Comparison of ENCODE assay signal across 33 cellular contexts in the genomic region with DNA sequence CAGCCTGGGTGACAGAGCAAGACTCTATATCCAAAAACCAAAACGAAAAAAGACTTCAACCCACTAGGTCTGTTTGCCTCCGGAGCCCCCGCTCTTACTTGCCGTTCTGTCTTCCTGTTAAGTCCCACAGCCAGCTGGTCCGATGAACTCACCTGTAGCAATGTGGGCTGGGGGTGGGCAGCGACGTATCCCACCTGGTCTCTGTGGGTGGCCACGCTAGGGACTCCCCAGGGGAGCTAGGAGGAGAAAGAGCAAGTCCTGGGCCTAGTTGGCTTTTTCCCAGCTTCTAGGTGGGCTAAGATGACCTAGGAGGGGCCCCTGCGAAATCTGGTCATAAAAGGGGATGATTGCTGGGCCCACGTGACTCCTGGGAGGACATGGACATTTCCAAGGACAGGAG.
"Had no signal": no experiment of that assay in that cellular context is flagged by ENCODE, and none has a peak within 500 bp of the region (broad histone marks: within the 10 kb centered on the region; RNA-seq: fewer than 3 reads in every experiment).

No MANE protein-coding gene starts in this region.

- H3K4me3 Mint-ChIP-seq: activated B cell treated with CpG ODN at 0.5 μM for 24 hours; activated CD4-positive, alpha-beta memory T cell treated with anti-CD3 and anti-CD28 coated beads for 36 hours; activated naive CD4-positive, alpha-beta T cell treated with anti-CD3 and anti-CD28 coated beads, Interleukin-2, amount 10 ng/mL, durations not matched to agents 7 days and 5 days; activated naive CD8-positive, alpha-beta T cell treated with anti-CD3 and anti-CD28 coated beads for 36 hours; activated T-cell treated with anti-CD3 and anti-CD28 coated beads, Interleukin-2, amount 50 U/mL, for 4 hours; activated T-helper 1 cell treated with anti-CD3 and anti-CD28 coated beads, Interleukin-12 subunit alpha, Interleukin-12 subunit beta, Interleukin-2, Interleukin-4 antibody, amounts not matched to agents 30 ng/mL and 10 ng/mL and 1 ng/mL, durations not matched to agents 14 hours and 24 hours and 36 hours had no signal

- H3K27me3 ChIP-seq: brain microvascular endothelial cell had no signal

- H3K4me3 ChIP-seq: K562 had no signal

- H3K36me3 ChIP-seq: brain microvascular endothelial cell had no signal

- H3K4me1 Mint-ChIP-seq: activated naive CD4-positive, alpha-beta T cell treated with anti-CD3 and anti-CD28 coated beads, Interleukin-2, amount 10 ng/mL, durations not matched to agents 7 days and 5 days; activated naive CD8-positive, alpha-beta T cell treated with anti-CD3 and anti-CD28 coated beads for 36 hours had no signal

- H3K27ac ChIP-seq: brain microvascular endothelial cell, VCaP had no signal

- H3K9me3 Mint-ChIP-seq: activated B cell treated with CpG ODN at 0.5 μM for 24 hours; activated CD4-positive, alpha-beta memory T cell treated with anti-CD3 and anti-CD28 coated beads for 36 hours; activated naive CD4-positive, alpha-beta T cell treated with anti-CD3 and anti-CD28 coated beads, Interleukin-2, amount 10 ng/mL, durations not matched to agents 7 days and 5 days; activated naive CD8-positive, alpha-beta T cell treated with anti-CD3 and anti-CD28 coated beads for 36 hours; activated T-cell treated with anti-CD3 and anti-CD28 coated beads, Interleukin-2, amount 50 U/mL, for 4 hours; activated T-helper 1 cell treated with anti-CD3 and anti-CD28 coated beads, Interleukin-12 subunit alpha, Interleukin-12 subunit beta, Interleukin-2, Interleukin-4 antibody, amounts not matched to agents 30 ng/mL and 10 ng/mL and 1 ng/mL, durations not matched to agents 14 hours and 24 hours and 36 hours had no signal

- H3K27ac Mint-ChIP-seq: activated B cell treated with CpG ODN at 0.5 μM for 24 hours; activated CD4-positive, alpha-beta memory T cell treated with anti-CD3 and anti-CD28 coated beads for 36 hours; activated naive CD4-positive, alpha-beta T cell treated with anti-CD3 and anti-CD28 coated beads, Interleukin-2, amount 10 ng/mL, durations not matched to agents 7 days and 5 days; activated naive CD8-positive, alpha-beta T cell treated with anti-CD3 and anti-CD28 coated beads for 36 hours; activated T-helper 1 cell treated with anti-CD3 and anti-CD28 coated beads, Interleukin-12 subunit alpha, Interleukin-12 subunit beta, Interleukin-2, Interleukin-4 antibody, amounts not matched to agents 30 ng/mL and 10 ng/mL and 1 ng/mL, durations not matched to agents 14 hours and 24 hours and 36 hours had no signal

- DNase-seq: activated B cell treated with CpG ODN at 0.5 μM for 24 hours; activated CD4-positive, alpha-beta memory T cell treated with anti-CD3 and anti-CD28 coated beads for 36 hours; activated CD4-positive, alpha-beta T cell treated with anti-CD3 and anti-CD28 coated beads for 4 hours; activated CD4-positive, alpha-beta T cell treated with anti-CD3 and anti-CD28 coated beads, Interleukin-2, amount 50 U/mL, for 1 hour; activated CD4-positive, CD25-positive, alpha-beta regulatory T cell treated with anti-CD3 and anti-CD28 coated beads, Interleukin-2, amount 50 U/mL, for 72 hours; activated CD8-positive, alpha-beta memory T cell treated with anti-CD3 and anti-CD28 coated beads, Interleukin-2, amount 50 U/mL, for 4 hours; activated gamma-delta T cell treated with Interleukin-2 at 50 U/mL for 16 hours; activated naive CD4-positive, alpha-beta T cell treated with anti-CD3 and anti-CD28 coated beads, Interleukin-2, amount 10 ng/mL, durations not matched to agents 7 days and 5 days; activated naive CD8-positive, alpha-beta T cell treated with anti-CD3 and anti-CD28 coated beads for 36 hours; activated T-cell treated with anti-CD3 and anti-CD28 coated beads for 4 hours; activated T-cell treated with anti-CD3 and anti-CD28 coated beads, Interleukin-2, amount 50 U/mL, for 4 hours; amniotic stem cell; aorta; brain microvascular endothelial cell; central memory CD4-positive, alpha-beta T cell; NCI-H1092 treated with DMSO at 0.1 percent for 48 hours; NCI-H1417 treated with DMSO at 0.1 percent for 48 hours; NCI-H1694; NCI-H1930; NCI-H2081 treated with DMSO at 0.1 percent for 48 hours; NCI-H446 treated with DMSO at 0.1 percent for 48 hours; NCI-H524 treated with DMSO at 0.1 percent for 48 hours; RPMI8226; SIG-M5; SW 1271; T-helper 1 cell; T-helper 2 cell; T-helper 9 cell had no signal

- H3K36me3 Mint-ChIP-seq: activated CD4-positive, alpha-beta memory T cell treated with anti-CD3 and anti-CD28 coated beads for 36 hours; activated naive CD4-positive, alpha-beta T cell treated with anti-CD3 and anti-CD28 coated beads, Interleukin-2, amount 10 ng/mL, durations not matched to agents 7 days and 5 days; activated naive CD8-positive, alpha-beta T cell treated with anti-CD3 and anti-CD28 coated beads for 36 hours had no signal

- ATAC-seq: activated T-cell treated with anti-CD3 and anti-CD28 coated beads, Interleukin-2, amount 50 U/mL, for 4 hours; K562; Panc1; Right ventricle myocardium inferior had no signal
